ENCODE assay signal across 24 cellular contexts in the genomic region with DNA sequence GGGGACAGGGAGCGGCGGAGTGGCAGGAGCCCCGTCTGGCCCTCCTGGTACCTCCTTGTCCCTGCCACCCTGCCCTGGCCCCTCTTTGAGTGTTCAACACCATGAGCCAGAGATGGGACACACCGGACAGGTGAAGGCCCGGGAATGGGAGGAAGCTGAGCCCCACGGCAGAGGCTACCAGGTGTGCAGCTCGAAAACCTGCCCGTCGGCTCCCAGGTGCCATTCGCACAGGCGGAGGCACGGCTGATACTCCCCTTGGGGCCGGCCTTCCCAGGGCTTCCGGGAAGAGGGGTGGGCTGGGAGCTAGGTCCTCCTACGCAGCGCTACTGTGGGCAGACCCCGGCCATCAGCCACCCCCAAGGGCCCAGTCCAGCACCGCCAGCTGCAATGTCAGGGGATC.
"Had no signal": no experiment of that assay in that cellular context is flagged by ENCODE, and none has a peak within 500 bp of the region (broad histone marks: within the 10 kb centered on the region; RNA-seq: fewer than 3 reads in every experiment).

No MANE protein-coding gene starts in this region.

- H3K9me3 ChIP-seq: prostate gland, uterus had no signal

- H3K9me3 Mint-ChIP-seq: dendritic cell treated with granulocyte-macrophage colony-stimulating factor and Interleukin-4, amounts not matched to agents 40 ng/mL and 50 ng/mL, for 4 days; effector memory CD8-positive, alpha-beta T cell; natural killer cell treated with Interleukin-12 subunit alpha and Interleukin-12 subunit beta and Interleukin-15 and Interleukin-18, amount 100 ng/mL, for 72 hours; neural progenitor cell; type B pancreatic cell had no signal

- H3K4me1 ChIP-seq: foreskin keratinocyte had no signal

- H3K36me3 ChIP-seq: neural progenitor cell, uterus had no signal

- H3K4me3 Mint-ChIP-seq: dendritic cell treated with granulocyte-macrophage colony-stimulating factor and Interleukin-4, amounts not matched to agents 40 ng/mL and 50 ng/mL, for 4 days; effector memory CD8-positive, alpha-beta T cell; natural killer cell treated with Interleukin-12 subunit alpha and Interleukin-12 subunit beta and Interleukin-15 and Interleukin-18, amount 100 ng/mL, for 72 hours; neural progenitor cell; type B pancreatic cell had no signal

- ATAC-seq: effector memory CD8-positive, alpha-beta T cell; foreskin keratinocyte; left cardiac atrium; left ventricle myocardium superior; sciatic nerve had no signal

- H3K4me2 ChIP-seq: hepatocyte, neural progenitor cell had no signal

- H3K27me3 ChIP-seq: foreskin keratinocyte, hepatocyte, neural progenitor cell, uterus had no signal

- H3K27ac ChIP-seq: foreskin keratinocyte, hepatocyte, neural progenitor cell, parathyroid adenoma, prostate gland, skin epidermis had no signal

- H3K27ac Mint-ChIP-seq: dendritic cell treated with granulocyte-macrophage colony-stimulating factor and Interleukin-4, amounts not matched to agents 40 ng/mL and 50 ng/mL, for 4 days; natural killer cell treated with Interleukin-12 subunit alpha and Interleukin-12 subunit beta and Interleukin-15 and Interleukin-18, amount 100 ng/mL, for 72 hours; neural progenitor cell; type B pancreatic cell had no signal

- H3K36me3 Mint-ChIP-seq: natural killer cell treated with Interleukin-12 subunit alpha and Interleukin-12 subunit beta and Interleukin-15 and Interleukin-18, amount 100 ng/mL, for 72 hours had no signal

- DNase-seq: effector memory CD8-positive, alpha-beta T cell; foreskin keratinocyte; head of caudate nucleus; kidney; left cardiac atrium; left ventricle myocardium superior; mesenchymal stem cell; midbrain; occipital lobe; retina; stimulated activated CD4-positive, alpha-beta T cell treated with anti-CD3 and anti-CD28 coated beads, Interleukin-2, amount 100 ng/mL, for 24 hours; stimulated activated CD4-positive, alpha-beta T cell treated with anti-CD3 and anti-CD28 coated beads, Interleukin-4, amount 100 ng/mL, for 4 hours; stimulated activated naive CD4-positive, alpha-beta T cell treated with Interleukin-2 at 50 U/mL for 16 hours; uterus had no signal

- H3K9ac ChIP-seq: neural progenitor cell, parathyroid adenoma had no signal

- H2AFZ ChIP-seq: hepatocyte, neural progenitor cell, parathyroid adenoma had no signal

- H3K27me3 Mint-ChIP-seq: dendritic cell treated with granulocyte-macrophage colony-stimulating factor and Interleukin-4, amounts not matched to agents 40 ng/mL and 50 ng/mL, for 4 days; effector memory CD8-positive, alpha-beta T cell; natural killer cell treated with Interleukin-12 subunit alpha and Interleukin-12 subunit beta and Interleukin-15 and Interleukin-18, amount 100 ng/mL, for 72 hours; type B pancreatic cell had no signal

- H3K4me3 ChIP-seq: hepatocyte, lung, neural progenitor cell, prostate gland, skin epidermis, uterus had no signal
